In the genomic region with DNA sequence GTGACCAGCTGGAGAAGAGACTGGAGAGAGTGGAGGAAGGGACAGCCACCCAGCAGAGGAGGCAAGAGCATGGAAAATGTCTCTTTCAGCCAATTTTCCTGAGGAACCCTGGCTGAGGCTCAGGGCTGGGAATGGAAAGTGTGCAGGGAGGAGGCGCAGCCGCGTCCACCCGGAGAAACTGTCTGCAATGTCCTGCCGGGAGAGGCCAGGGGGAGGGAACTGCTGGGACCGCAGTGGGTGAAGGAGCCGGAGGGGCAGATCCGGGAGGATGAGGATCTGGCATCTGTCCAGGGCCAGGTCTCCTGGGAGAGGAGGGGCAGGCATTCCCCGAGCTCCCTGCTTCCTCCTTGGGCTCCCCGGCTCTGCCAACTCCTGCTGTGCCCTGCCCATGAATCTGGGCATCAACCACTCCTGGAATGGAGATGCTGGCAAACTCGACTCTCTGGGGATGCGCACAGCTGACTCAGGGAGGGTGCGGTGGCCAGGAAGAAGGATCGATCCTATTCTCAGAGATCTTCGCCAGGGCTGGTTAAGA, we compare ENCODE assay signal across 10 cellular contexts.
DNase-seq lines count a peak whose midpoint lies in the region; ATAC-seq and TF ChIP-seq lines count a peak whose summit lies in the region.
"Had no signal": no experiment of that assay in that cellular context is flagged by ENCODE, and none has a peak within 500 bp of the region (broad histone marks: within the 10 kb centered on the region; RNA-seq: fewer than 3 reads in every experiment).

No MANE protein-coding gene starts in this region.

- H3K9me3 ChIP-seq in WERI-Rb-1 (ENCODE audit: severe bottlenecking) = no peaks in the 10 kb centered on the region

- TF ChIP-seq CTCF in WERI-Rb-1 (IDR thresholded peaks at IDR 0.05; ENCODE audit: low read depth, low read length) = no peak

- peak overlapping the region; percentile 44 for H3K4me3 ChIP-seq in WERI-Rb-1 (ENCODE audit: low read depth, low read length)

- DNase-seq in GM04503 (ENCODE audit: low read depth) (peak; percentile 47), WERI-Rb-1 (peak; percentile 78), hepatic stellate cell (ENCODE audit: low spot score) (peak; percentile 55), stromal cell of bone marrow (ENCODE audit: low read depth) (peak; percentile 55)
- no peak for DNase-seq in activated CD4-positive, alpha-beta T cell treated with anti-CD3 and anti-CD28 coated beads for 1 hour
- DNase-seq: head of caudate nucleus, NCI-H2029 had no signal

- ATAC-seq in GM21381 (IDR thresholded peaks at IDR 0.05; ENCODE audit: unreplicated experiment) (no peak), GM18861 (IDR thresholded peaks at IDR 0.05; ENCODE audit: unreplicated experiment) (no peak), HG03196 (IDR thresholded peaks at IDR 0.05; ENCODE audit: unreplicated experiment) (no peak)

- H3K27me3 ChIP-seq in WERI-Rb-1 (ENCODE audit: insufficient read depth, low read depth, severe bottlenecking) = no peaks in the 10 kb centered on the region

- H3K36me3 ChIP-seq in WERI-Rb-1 = no peaks in the 10 kb centered on the region

- H3K27ac ChIP-seq in WERI-Rb-1 = peak overlapping the region; percentile 73
